In genomic region chr10:71888623-71889387, GRCh38 we compare ENCODE assay signal across 8 cellular contexts. TPM values are rescaled to one million over a fixed set of nuclear protein-coding genes. Genes with fewer than 3 reads are reported as not detected.
DNase-seq lines count a peak whose midpoint lies in the region; ATAC-seq and TF ChIP-seq lines count a peak whose summit lies in the region.

No MANE protein-coding gene starts in this region.

- CTCF ChIA-PET in WTC11 (lab: Charles Lee): interaction anchor here (0.7 to 2.4 kb wide), 6 partner anchors 8 to 160 kb away, joined by 3 to 8 read pairs (median 6); partner anchors contain the start of gene PSAP

- no peaks in the 10 kb centered on the region for H3K27me3 ChIP-seq in kidney epithelial cell (ENCODE audit: control insufficient read depth, insufficient read depth, low read length)

- ATAC-seq in HG02588 (IDR thresholded peaks at IDR 0.05; ENCODE audit: unreplicated experiment) (peak; percentile 86), WTC11 (peak; percentile 83)

- peak overlapping the region; percentile 73 for H3K4me3 Mint-ChIP-seq in WTC11

- H3K9me3 Mint-ChIP-seq in WTC11: no peaks in the 10 kb centered on the region

- peak overlapping the region; percentile 44 for H3K4me3 ChIP-seq in kidney epithelial cell (ENCODE audit: low read depth, low read length)

- H3K36me3 ChIP-seq in kidney epithelial cell (ENCODE audit: control insufficient read depth, insufficient read depth, low read length): no peaks in the 10 kb centered on the region

- H3K27ac Mint-ChIP-seq in WTC11: no peak overlapping the region

- POLR2A ChIA-PET in WTC11 (lab: Charles Lee): interaction anchor here (0.6 kb wide), 1 partner anchor 135 kb away, joined by 5 read pairs; no protein-coding TSS in a partner anchor

- H3K4me1 Mint-ChIP-seq in WTC11: peaks cover 9% of the 10 kb centered on the region

- H3K27me3 Mint-ChIP-seq in WTC11 (ENCODE audit: low read depth): peaks cover 44% of the 10 kb centered on the region

- TF ChIP-seq CTCF in WTC11 (IDR thresholded peaks at IDR 0.05) (no peak), kidney epithelial cell (IDR thresholded peaks at IDR 0.05; ENCODE audit: insufficient read depth, low read length, poor library complexity, severe bottlenecking) (peak; percentile 2)

- DNase-seq in NCI-H2196 (lab: John Stamatoyannopoulos, UW; ENCODE audit: unreplicated experiment): peak; percentile 9
- DNase-seq in NCI-H2196 treated with DMSO at 0.1 percent for 48 hours (lab: John Stamatoyannopoulos, UW; ENCODE audit: unreplicated experiment): no peak
- peak; percentile 90 for DNase-seq in NAMALWA (ENCODE audit: low spot score)
- DNase-seq in WTC11 (ENCODE audit: low spot score): peak; percentile 56
- DNase-seq in cerebellar cortex (ENCODE audit: low spot score): peak; percentile 59
- peak; percentile 71 for DNase-seq in kidney epithelial cell (ENCODE audit: low read depth)
- peak; percentile 39 to 71 (median 45) for DNase-seq in stimulated activated CD4-positive, alpha-beta T cell treated with anti-CD3 and anti-CD28 coated beads, Interleukin-12 subunit alpha, Interleukin-12 subunit beta, amount 100 ng/mL, for 48 hours (ENCODE audit: low read depth in 2 of 3, low spot score in 1 of 3)

- no peaks in the 10 kb centered on the region for H3K36me3 Mint-ChIP-seq in WTC11

TF ChIP-seq in WTC11, 78 proteins besides CTCF, POLR2A, EP300 and RAD21 (continues in another document):
- TF ChIP-seq RORB (CRISPR knock-in tag; IDR thresholded peaks at IDR 0.05): no peak
- TF ChIP-seq PRDM15 (CRISPR knock-in tag; IDR thresholded peaks at IDR 0.05): no peak
- no peak for TF ChIP-seq ERG (CRISPR knock-in tag; IDR thresholded peaks at IDR 0.05)
- no peak for TF ChIP-seq SMAD3 (CRISPR knock-in tag; IDR thresholded peaks at IDR 0.05; ENCODE audit: borderline replicate concordance)
- no peak for TF ChIP-seq NR2C2 (CRISPR knock-in tag; IDR thresholded peaks at IDR 0.05)
- TF ChIP-seq ZNF121 (CRISPR knock-in tag; IDR thresholded peaks at IDR 0.05): no peak
- peak; percentile 79; the same call in 1 of the 2 replicates for TF ChIP-seq MAX (CRISPR knock-in tag; IDR thresholded peaks at IDR 0.05)
- no peak for TF ChIP-seq HMGA2 (CRISPR knock-in tag; IDR thresholded peaks at IDR 0.05)
- TF ChIP-seq E2F1 (CRISPR knock-in tag; IDR thresholded peaks at IDR 0.05): no peak
- no peak for TF ChIP-seq JAZF1 (CRISPR knock-in tag; IDR thresholded peaks at IDR 0.05)
- TF ChIP-seq ZNF219 (CRISPR knock-in tag; IDR thresholded peaks at IDR 0.05; ENCODE audit: borderline replicate concordance): no peak
- TF ChIP-seq ZBTB21 (CRISPR knock-in tag; IDR thresholded peaks at IDR 0.05; ENCODE audit: borderline replicate concordance): no peak
- TF ChIP-seq OVOL2 (CRISPR knock-in tag; IDR thresholded peaks at IDR 0.05; ENCODE audit: borderline replicate concordance): no peak
- no peak for TF ChIP-seq ZNF512 (CRISPR knock-in tag; IDR thresholded peaks at IDR 0.05; ENCODE audit: borderline replicate concordance)
- TF ChIP-seq ATF1 (CRISPR knock-in tag; IDR thresholded peaks at IDR 0.05): no peak
- TF ChIP-seq ZNF281 (CRISPR knock-in tag; IDR thresholded peaks at IDR 0.05): no peak
- TF ChIP-seq RELA (CRISPR knock-in tag; IDR thresholded peaks at IDR 0.05; ENCODE audit: borderline replicate concordance): no peak
- TF ChIP-seq CREM (CRISPR knock-in tag; IDR thresholded peaks at IDR 0.05): no peak
- TF ChIP-seq ATF3 (CRISPR knock-in tag; conservative IDR thresholded peaks at IDR 0.05): no peak
- no peak for TF ChIP-seq TEAD4 (CRISPR knock-in tag; IDR thresholded peaks at IDR 0.05)
- no peak for TF ChIP-seq ZNF396 (CRISPR knock-in tag; IDR thresholded peaks at IDR 0.05; ENCODE audit: borderline replicate concordance)
- no peak for TF ChIP-seq ELF4 (CRISPR knock-in tag; IDR thresholded peaks at IDR 0.05; ENCODE audit: low read depth)

RNA-seq across cellular contexts. Expression of gene PSAP, which starts 37.8 kb away (rescaled TPM):
- total RNA-seq in WTC11 (2021): 397 to 474 TPM (median 462 TPM) in 3 replicates
- 1,398 and 1,486 TPM in 2 replicates for total RNA-seq in kidney epithelial cell
